In the genomic region with DNA sequence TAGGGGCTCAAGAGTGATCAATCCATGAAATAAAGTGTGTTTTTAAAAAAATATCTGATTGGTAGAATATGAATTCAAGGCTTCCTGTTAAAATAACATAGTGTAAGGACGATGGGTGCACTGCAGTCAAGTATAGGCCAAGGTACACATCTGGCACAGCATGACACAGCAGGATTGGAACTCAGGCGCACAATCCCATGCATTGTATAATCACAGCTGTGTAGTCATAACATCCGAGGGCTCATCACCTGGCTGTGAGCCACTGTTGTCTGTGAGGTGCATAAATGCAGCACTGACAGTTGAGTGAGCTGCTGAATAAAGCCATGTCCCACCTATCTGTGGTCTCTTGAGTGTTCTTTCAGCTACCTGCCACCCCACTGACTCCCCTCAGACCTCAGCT, we compare ENCODE assay signal across 23 cellular contexts.
DNase-seq lines count a peak whose midpoint lies in the region; ATAC-seq lines count a peak whose summit lies in the region.
"Had no signal": no experiment of that assay in that cellular context is flagged by ENCODE, and none has a peak within 500 bp of the region (broad histone marks: within the 10 kb centered on the region; RNA-seq: fewer than 3 reads in every experiment).

No MANE protein-coding gene starts in this region.

- peak; percentile 64 for ATAC-seq in sciatic nerve
- ATAC-seq: activated CD8-positive, alpha-beta T cell treated with anti-CD3 and anti-CD28 coated beads, Interleukin-2, amount 10 ng/mL, durations not matched to agents 7 days and 5 days; effector memory CD8-positive, alpha-beta T cell; lower lobe of right lung had no signal

- intact Hi-C loops in sciatic nerve (cut with DNase I) = no loop called here

- DNase-seq in COLO829 (ENCODE audit: low spot score) (peak; percentile 5), HS-5 (ENCODE audit: low read depth) (peak; percentile 49), epithelial cell of prostate (ENCODE audit: low read depth, low spot score) (peak; percentile 26), sciatic nerve (ENCODE audit: low spot score) (no peak), AG08396 (ENCODE audit: low spot score) (no peak), NOMO-1 (lab: John Stamatoyannopoulos, UW; ENCODE audit: unreplicated experiment in 2 of 2) (no peak), middle frontal gyrus (ENCODE audit: extremely low spot score, low spot score) (no peak)
- DNase-seq in activated naive CD4-positive, alpha-beta T cell treated with anti-CD3 and anti-CD28 coated beads, Interleukin-2, amount 50 U/mL, for 16 hours = no peak
- DNase-seq: activated CD8-positive, alpha-beta T cell treated with anti-CD3 and anti-CD28 coated beads, Interleukin-2, amount 10 ng/mL, durations not matched to agents 7 days and 5 days; activated naive CD4-positive, alpha-beta T cell treated with anti-CD3 and anti-CD28 coated beads for 36 hours; activated T-cell treated with anti-CD3 and anti-CD28 coated beads, Interleukin-2, amount 50 U/mL, for 1 hour; CD4-positive, alpha-beta memory T cell; DMS153; effector memory CD8-positive, alpha-beta T cell; Kasumi-1; lower lobe of right lung; NCI-H1105 treated with DMSO at 0.1 percent for 48 hours; NCI-H524 treated with DMSO at 0.1 percent for 48 hours; stimulated activated CD8-positive, alpha-beta memory T cell treated with anti-CD3 and anti-CD28 coated beads, Interleukin-4, amount 100 ng/mL, for 48 hours; T1000; uterus had no signal

- H3K27ac ChIP-seq in epithelial cell of prostate = peak overlapping the region; percentile 12
- H3K27ac ChIP-seq: hepatocyte, lower lobe of right lung, neutrophil had no signal

Comparison
In these comparisons a context has a peak if more than half of its experiments do, and no peak if none do; other contexts are left out.
1. DNase-seq: peak in COLO829 (single experiment), HS-5 (single experiment) and epithelial cell of prostate (single experiment); none in sciatic nerve (single experiment), activated naive CD4-positive, alpha-beta T cell treated with anti-CD3 and anti-CD28 coated beads, Interleukin-2, amount 50 U/mL, for 16 hours (single experiment), AG08396 (single experiment), NOMO-1 (0 of 2) and middle frontal gyrus (single experiment).